Comparison of ENCODE assay signal across 8 cellular contexts in genomic region chr4:112145326-112145819, GRCh38. TPM values are rescaled to one million over a fixed set of nuclear protein-coding genes. Genes with fewer than 3 reads are reported as not detected.
DNase-seq lines count a peak whose midpoint lies in the region; ATAC-seq and TF ChIP-seq lines count a peak whose summit lies in the region.

FAM241A (plus strand) TSS chr4:112145454; CDS start chr4:112145581, 127 bp downstream.

- peak within 1 kb of the TSS; percentile 86 for H3K9ac ChIP-seq in neuronal stem cell (ENCODE audit: low read depth, low read length, poor library complexity)

- peak within 1 kb of the TSS; percentile 97 for H2AFZ ChIP-seq in neuronal stem cell (ENCODE audit: low read length)

- peaks cover 0 to 43% (median 11%) of the 10 kb centered on the region in 3 experiments for H3K27me3 ChIP-seq in neuronal stem cell (ENCODE audit: control insufficient read depth in 3 of 3, insufficient read depth in 3 of 3, low read depth in 1 of 3, low read length in 3 of 3)
- H3K27me3 ChIP-seq in suprapubic skin: no peaks in the 10 kb centered on the region

- H4K91ac ChIP-seq in neuronal stem cell (ENCODE audit: low read depth, low read length, poor library complexity): no peak within 1 kb of the TSS

- H3K4me2 ChIP-seq in neuronal stem cell (ENCODE audit: insufficient read depth, low read length, poor library complexity, severe bottlenecking): peak within 1 kb of the TSS; percentile 91

- H2AK5ac ChIP-seq in neuronal stem cell (ENCODE audit: low read depth, low read length): no peak within 1 kb of the TSS

- peak within 1 kb of the TSS; percentile 75 to 86 for H3K4me3 ChIP-seq in foreskin fibroblast (ENCODE audit: low read depth in 1 of 2, low read length in 2 of 2)
- peak within 1 kb of the TSS; percentile 51 to 92 for H3K4me3 ChIP-seq in neuronal stem cell (ENCODE audit: low read length in 2 of 2)
- H3K4me3 ChIP-seq in suprapubic skin: peak within 1 kb of the TSS; percentile 72

- H3K14ac ChIP-seq in neuronal stem cell (ENCODE audit: low read length): peak within 1 kb of the TSS; percentile 98

- H2BK15ac ChIP-seq in neuronal stem cell (ENCODE audit: low read length): no peak within 1 kb of the TSS

- peak in 1 of 2 donors; percentile 59 for TF ChIP-seq POLR2A in suprapubic skin (IDR thresholded peaks at IDR 0.05)

- no peak for TF ChIP-seq CTCF in foreskin fibroblast (IDR thresholded peaks at IDR 0.05; ENCODE audit: low read depth, low read length)
- no peak for TF ChIP-seq CTCF in suprapubic skin (IDR thresholded peaks at IDR 0.05)

- no peak within 1 kb of the TSS for H3K4ac ChIP-seq in neuronal stem cell (ENCODE audit: low read length)

- WGBS in neuronal stem cell (ENCODE audit: extremely low coverage in 2 of 2, insufficient read length in 2 of 2, insufficient replicate concordance in 1 of 2), 2 donors: no CpG with 5 or more reads among the region's 74 CpGs
- 2% methylated on average over 13 of the region's 74 CpGs for WGBS in suprapubic skin

- no peaks in the 10 kb centered on the region for H3K79me1 ChIP-seq in neuronal stem cell (ENCODE audit: low read depth, low read length)

- H2BK120ac ChIP-seq in neuronal stem cell (ENCODE audit: low read depth, low read length): no peak within 1 kb of the TSS

- no peak within 1 kb of the TSS for H3K27ac ChIP-seq in neuronal stem cell (replicated peaks; ENCODE audit: low read length)
- peak within 1 kb of the TSS; percentile 88 for H3K27ac ChIP-seq in suprapubic skin

- TF ChIP-seq EP300 in suprapubic skin (IDR thresholded peaks at IDR 0.05): no peak

- no peaks in the 10 kb centered on the region for H3K4me1 ChIP-seq in neuronal stem cell (ENCODE audit: control insufficient read depth in 2 of 2, insufficient read depth in 1 of 2, low read depth in 1 of 2, low read length in 2 of 2)
- peaks cover 13% of the 10 kb centered on the region for H3K4me1 ChIP-seq in suprapubic skin

- no peak within 1 kb of the TSS for H2BK5ac ChIP-seq in neuronal stem cell (ENCODE audit: low read length)

- no peaks in the 10 kb centered on the region for H3K36me3 ChIP-seq in neuronal stem cell (replicated peaks in 1 of 2; ENCODE audit: control insufficient read depth in 2 of 2, insufficient read depth in 2 of 2, low read length in 2 of 2)
- no peaks in the 10 kb centered on the region for H3K36me3 ChIP-seq in suprapubic skin

- H4K8ac ChIP-seq in neuronal stem cell (ENCODE audit: low read depth, low read length): peak within 1 kb of the TSS; percentile 17

- peak; percentile 90 for DNase-seq in DMS 273 (lab: John Stamatoyannopoulos, UW; ENCODE audit: unreplicated experiment)
- peak; percentile 70 for DNase-seq in HT1080 (ENCODE audit: low read depth)
- DNase-seq in RPMI8226: peak; percentile 82
- DNase-seq in activated gamma-delta T cell (lab: John Stamatoyannopoulos, UW): peak; percentile 75
- peak; percentile 77 to 91 for DNase-seq in foreskin fibroblast
- DNase-seq in neuronal stem cell (ENCODE audit: low spot score): peak; percentile 66
- DNase-seq in suprapubic skin (ENCODE audit: low spot score in 2 of 2): peak; percentile 90 to 92

- H3K9me3 ChIP-seq in neuronal stem cell (replicated peaks in 1 of 2; ENCODE audit: control insufficient read depth in 2 of 2, insufficient read depth in 1 of 2, low read depth in 1 of 2, low read length in 2 of 2): no peaks in the 10 kb centered on the region
- H3K9me3 ChIP-seq in suprapubic skin: no peaks in the 10 kb centered on the region

- H3K18ac ChIP-seq in neuronal stem cell (ENCODE audit: low read length): peak within 1 kb of the TSS; percentile 80

- H3K23ac ChIP-seq in neuronal stem cell (ENCODE audit: low read depth, low read length, poor library complexity): peak within 1 kb of the TSS; percentile 91

- peak within 1 kb of the TSS; percentile 84 for H2BK12ac ChIP-seq in neuronal stem cell (ENCODE audit: low read length)

- peak; percentile 90 for ATAC-seq in GM21367 (IDR thresholded peaks at IDR 0.05; ENCODE audit: unreplicated experiment)

RNA-seq across cellular contexts. Expression of gene FAM241A, which starts in this region (rescaled TPM):
- total RNA-seq in HT1080 (2014; rRNA removed; shearing (Covaris generic)): 3.6 and 4.8 TPM in 2 replicates
- polyA plus RNA-seq in HT1080 (2015; cell fraction: cytosol; rRNA removed): 9.6 and 10.5 TPM in 2 replicates
- 3.7 and 4.5 TPM in 2 replicates for polyA plus RNA-seq in HT1080 (2015; cell fraction: nucleus; rRNA removed)
- 0.07 TPM for polyA plus RNA-seq in neuronal stem cell (2013, experiment 1 of 2)
- 0.04 TPM for polyA plus RNA-seq in neuronal stem cell (2013, experiment 2 of 2)
- total RNA-seq in suprapubic skin: 1 to 10 TPM; 2.8 to 3.7 (median 3.4) TPM
